9 cellular contexts compared by ENCODE assay signal in the genomic region with DNA sequence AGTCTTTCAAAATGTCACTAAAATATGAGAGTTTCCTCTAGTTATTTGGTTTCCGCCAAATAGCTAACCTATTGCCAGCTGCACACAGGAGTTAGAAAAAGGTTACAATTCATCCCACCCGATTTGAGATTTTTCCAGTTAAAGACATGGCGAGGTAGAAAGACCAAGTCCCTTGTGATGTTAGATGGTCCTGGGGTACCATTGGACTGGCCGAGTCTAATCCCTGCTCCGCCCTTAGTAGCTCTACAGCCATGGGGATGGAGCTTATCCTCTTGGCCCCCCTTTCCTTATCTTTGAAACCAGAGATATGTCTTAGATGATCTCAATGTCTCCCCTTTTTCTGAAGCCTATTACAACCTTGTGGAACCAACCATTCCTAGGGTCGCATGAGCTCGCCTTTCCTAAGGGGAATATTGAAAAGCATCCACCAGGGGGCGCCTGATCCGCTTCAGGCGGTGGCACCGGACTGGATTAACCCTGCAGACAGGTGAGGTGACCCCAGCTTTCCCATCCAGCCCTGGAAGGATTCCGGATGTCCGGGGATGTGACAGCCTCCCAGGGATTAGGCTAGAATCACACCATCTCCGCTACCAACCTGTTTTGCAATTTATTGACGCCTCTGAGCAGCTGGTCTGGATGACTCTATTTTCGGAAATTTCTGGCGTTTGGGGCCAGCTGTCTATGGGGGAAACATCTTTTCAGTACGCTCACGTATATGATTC.
DNase-seq lines count a peak whose midpoint lies in the region; ATAC-seq and TF ChIP-seq lines count a peak whose summit lies in the region.
"Had no signal": no experiment of that assay in that cellular context is flagged by ENCODE, and none has a peak within 500 bp of the region (broad histone marks: within the 10 kb centered on the region; RNA-seq: fewer than 3 reads in every experiment).

No MANE protein-coding gene starts in this region.

- DNase-seq in GM04504 (ENCODE audit: low read depth) (peak; percentile 10), MM.1S (peak; percentile 74), ascending aorta (ENCODE audit: low spot score in 2 of 2) (no peak), inferior parietal cortex (ENCODE audit: extremely low spot score) (peak; percentile 53)
- DNase-seq in T-helper 2 cell treated with Interferon-gamma antibody and Interleukin-4, amounts not matched to agents 5 μg/mL and 100 μg/mL, for 36 hours (ENCODE audit: low spot score) = peak; percentile 39
- peak; percentile 67 for DNase-seq in stimulated activated CD4-positive, alpha-beta T cell treated with anti-CD3 and anti-CD28 coated beads, Interleukin-4, amount 100 ng/mL, for 1 hour

- H3K27me3 ChIP-seq in MM.1S (replicated peaks; ENCODE audit: insufficient read depth, low read length) (no peaks in the 10 kb centered on the region), ascending aorta (no peaks in the 10 kb centered on the region)

- no peaks in the 10 kb centered on the region for H3K4me1 Mint-ChIP-seq in T-helper 2 cell treated with Interferon-gamma antibody and Interleukin-4, amounts not matched to agents 5 μg/mL and 100 μg/mL, for 36 hours (ENCODE audit: low read depth)

- H3K9me3 ChIP-seq in MM.1S (replicated peaks; ENCODE audit: insufficient read depth, low read length) = no peaks in the 10 kb centered on the region
- H3K9me3 ChIP-seq in ascending aorta = no peaks in the 10 kb centered on the region

- no peaks in the 10 kb centered on the region for H3K4me1 ChIP-seq in MM.1S (ENCODE audit: low read length)
- H3K4me1 ChIP-seq in ascending aorta = no peaks in the 10 kb centered on the region

- no peak overlapping the region for H3K4me2 ChIP-seq in MM.1S (ENCODE audit: low read depth, low read length)

- no peak overlapping the region for H3K27ac ChIP-seq in MM.1S (ENCODE audit: low read length)
- no peak overlapping the region for H3K27ac ChIP-seq in ascending aorta

- H3K4me3 ChIP-seq in MM.1S (ENCODE audit: low read length) (no peak overlapping the region), ascending aorta (no peak overlapping the region)

- H3K9ac ChIP-seq in MM.1S (ENCODE audit: low read length) = no peak overlapping the region

- no peaks in the 10 kb centered on the region for H3K9me2 ChIP-seq in MM.1S (replicated peaks; ENCODE audit: insufficient read depth, low read length)

- H3F3A ChIP-seq in MM.1S (ENCODE audit: insufficient read depth, low read length) = no peaks in the 10 kb centered on the region

- H3K27me3 Mint-ChIP-seq in T-helper 2 cell treated with Interferon-gamma antibody and Interleukin-4, amounts not matched to agents 5 μg/mL and 100 μg/mL, for 36 hours (ENCODE audit: low read depth) = peaks cover 8% of the 10 kb centered on the region

- H3K79me2 ChIP-seq in MM.1S (ENCODE audit: low read length) = no peaks in the 10 kb centered on the region

- H3K4me3 Mint-ChIP-seq in T-helper 2 cell treated with Interferon-gamma antibody and Interleukin-4, amounts not matched to agents 5 μg/mL and 100 μg/mL, for 36 hours = no peak overlapping the region
- H3K4me3 Mint-ChIP-seq: dendritic cell treated with granulocyte-macrophage colony-stimulating factor and Interleukin-4, amounts not matched to agents 40 ng/mL and 50 ng/mL, for 4 days had no signal

- intact Hi-C loops in ascending aorta (cut with DNase I) = loop anchor here (2.0 kb wide), 1 partner anchor 296 kb away; no protein-coding TSS in a partner anchor

- TF ChIP-seq CTCF in MM.1S (IDR thresholded peaks at IDR 0.05; ENCODE audit: low read length) (peak; percentile 96), ascending aorta (IDR thresholded peaks at IDR 0.05) (peak; percentile 26 to 60 (median 44))

- peaks cover 2% of the 10 kb centered on the region for H3K9me3 Mint-ChIP-seq in T-helper 2 cell treated with Interferon-gamma antibody and Interleukin-4, amounts not matched to agents 5 μg/mL and 100 μg/mL, for 36 hours
- H3K9me3 Mint-ChIP-seq: dendritic cell treated with granulocyte-macrophage colony-stimulating factor and Interleukin-4, amounts not matched to agents 40 ng/mL and 50 ng/mL, for 4 days had no signal

- ATAC-seq in GM21786 (IDR thresholded peaks at IDR 0.05; ENCODE audit: unreplicated experiment) (no peak), HG02885 (IDR thresholded peaks at IDR 0.05; ENCODE audit: poor library complexity, unreplicated experiment) (no peak)

- no peaks in the 10 kb centered on the region for H4K20me1 ChIP-seq in MM.1S (ENCODE audit: insufficient read depth, low read length)

- H3K36me3 ChIP-seq in MM.1S (replicated peaks; ENCODE audit: insufficient read depth, low read length) (no peaks in the 10 kb centered on the region), ascending aorta (no peaks in the 10 kb centered on the region)

- H3K27ac Mint-ChIP-seq in T-helper 2 cell treated with Interferon-gamma antibody and Interleukin-4, amounts not matched to agents 5 μg/mL and 100 μg/mL, for 36 hours = no peak overlapping the region
- H3K27ac Mint-ChIP-seq: dendritic cell treated with granulocyte-macrophage colony-stimulating factor and Interleukin-4, amounts not matched to agents 40 ng/mL and 50 ng/mL, for 4 days had no signal

- no peaks in the 10 kb centered on the region for H3K36me3 Mint-ChIP-seq in T-helper 2 cell treated with Interferon-gamma antibody and Interleukin-4, amounts not matched to agents 5 μg/mL and 100 μg/mL, for 36 hours (ENCODE audit: low read depth)

- no peak overlapping the region for H2AFZ ChIP-seq in MM.1S (ENCODE audit: low read length)

Comparison
In these comparisons a context has a peak if more than half of its experiments do, and no peak if none do; other contexts are left out.
1. DNase-seq: peak in GM04504 (single experiment), MM.1S (single experiment), T-helper 2 cell treated with Interferon-gamma antibody and Interleukin-4, amounts not matched to agents 5 μg/mL and 100 μg/mL, for 36 hours (single experiment), inferior parietal cortex (single experiment) and stimulated activated CD4-positive, alpha-beta T cell treated with anti-CD3 and anti-CD28 coated beads, Interleukin-4, amount 100 ng/mL, for 1 hour (single experiment); none in ascending aorta (0 of 2).